Comparison of ENCODE assay signal across 14 cellular contexts in the genomic region with DNA sequence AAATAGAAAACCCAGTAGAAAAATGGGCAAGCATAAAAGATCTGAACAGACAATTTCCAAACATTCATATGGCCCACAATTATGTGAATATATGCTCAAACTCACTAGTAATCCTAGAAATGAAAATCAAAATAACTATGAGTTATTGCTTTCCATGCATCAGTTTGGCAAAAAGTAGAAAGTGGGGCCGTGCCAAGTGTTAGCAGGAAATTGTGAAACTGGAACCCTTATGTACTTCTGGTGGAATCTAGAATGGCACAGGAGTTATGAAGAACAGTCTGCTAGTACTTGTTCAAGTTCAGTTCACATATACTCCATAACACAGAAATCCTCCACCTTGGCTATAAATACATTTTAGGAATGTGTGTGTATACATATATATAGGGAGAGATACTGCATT.
"Had no signal": no experiment of that assay in that cellular context is flagged by ENCODE, and none has a peak within 500 bp of the region (broad histone marks: within the 10 kb centered on the region; RNA-seq: fewer than 3 reads in every experiment).

No MANE protein-coding gene starts in this region.

- ATAC-seq: body of pancreas, esophagus mucosa, left cardiac atrium, lower lobe of right lung had no signal

- H3K4me3 ChIP-seq: body of pancreas, dorsolateral prefrontal cortex, lower lobe of right lung, neural progenitor cell, pancreas, skin epidermis, transverse colon had no signal

- DNase-seq: activated CD4-positive, alpha-beta T cell treated with anti-CD3 and anti-CD28 coated beads for 48 hours; activated CD8-positive, alpha-beta memory T cell treated with anti-CD3 and anti-CD28 coated beads for 24 hours; activated naive CD4-positive, alpha-beta T cell treated with anti-CD3 and anti-CD28 coated beads, Interleukin-2, amount 50 U/mL, for 16 hours; amniotic stem cell; body of pancreas; dorsolateral prefrontal cortex; glutamatergic neuron; left cardiac atrium; lower lobe of right lung; pancreas; transverse colon had no signal
